ENCODE assay signal across 1 cellular context in the genomic region with DNA sequence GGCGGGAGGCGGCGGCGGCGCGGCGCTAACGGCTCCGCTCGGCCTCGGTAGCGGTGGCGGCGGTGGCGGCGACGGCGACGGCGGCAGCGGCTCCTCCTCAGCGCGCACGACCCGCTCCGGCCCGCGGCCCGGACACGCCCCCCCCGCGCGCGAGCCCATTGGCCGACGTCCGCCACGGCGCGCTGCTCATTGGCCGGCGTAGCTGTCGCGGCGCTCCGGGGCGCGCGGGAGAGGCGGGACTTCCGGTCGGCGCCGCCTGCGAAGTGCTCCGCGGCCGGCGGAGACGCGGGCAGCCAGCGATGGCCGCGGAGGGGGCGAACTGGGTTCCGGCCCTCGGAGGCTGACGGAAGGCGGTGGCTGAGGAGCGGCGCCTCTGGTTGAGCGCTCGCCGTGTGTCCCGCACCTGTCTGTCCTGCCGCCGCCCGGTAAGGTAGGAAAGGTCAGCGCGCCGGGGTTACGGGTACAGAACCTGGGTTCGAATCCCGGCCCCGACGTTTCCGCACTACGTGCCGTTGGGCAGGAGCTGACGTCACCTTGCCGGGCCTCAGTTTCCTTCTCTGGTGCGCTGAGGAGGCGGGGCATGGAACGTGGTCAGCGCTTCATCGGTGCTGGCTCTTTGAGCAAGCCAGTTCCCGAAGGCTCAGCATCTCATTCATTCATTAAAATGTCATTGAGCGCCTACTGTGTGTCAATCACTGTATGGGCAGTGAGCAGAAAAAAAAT.
TF ChIP-seq lines count a peak whose summit lies in the region.

A gene (minus strand): TSS at position 108 of the 723 bp plus-strand sequence. CDS start 13,826 bp downstream, outside the sequence.

TF ChIP-seq in HepG2, 621 proteins besides CTCF, POLR2A, EP300 and RAD21 (continued from another document and continues in another):
- TF ChIP-seq, protein P1, sequence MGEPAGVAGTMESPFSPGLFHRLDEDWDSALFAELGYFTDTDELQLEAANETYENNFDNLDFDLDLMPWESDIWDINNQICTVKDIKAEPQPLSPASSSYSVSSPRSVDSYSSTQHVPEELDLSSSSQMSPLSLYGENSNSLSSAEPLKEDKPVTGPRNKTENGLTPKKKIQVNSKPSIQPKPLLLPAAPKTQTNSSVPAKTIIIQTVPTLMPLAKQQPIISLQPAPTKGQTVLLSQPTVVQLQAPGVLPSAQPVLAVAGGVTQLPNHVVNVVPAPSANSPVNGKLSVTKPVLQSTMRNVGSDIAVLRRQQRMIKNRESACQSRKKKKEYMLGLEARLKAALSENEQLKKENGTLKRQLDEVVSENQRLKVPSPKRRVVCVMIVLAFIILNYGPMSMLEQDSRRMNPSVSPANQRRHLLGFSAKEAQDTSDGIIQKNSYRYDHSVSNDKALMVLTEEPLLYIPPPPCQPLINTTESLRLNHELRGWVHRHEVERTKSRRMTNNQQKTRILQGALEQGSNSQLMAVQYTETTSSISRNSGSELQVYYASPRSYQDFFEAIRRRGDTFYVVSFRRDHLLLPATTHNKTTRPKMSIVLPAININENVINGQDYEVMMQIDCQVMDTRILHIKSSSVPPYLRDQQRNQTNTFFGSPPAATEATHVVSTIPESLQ (CRISPR knock-in tag; conservative IDR thresholded peaks at IDR 0.05), result no peak
- TF ChIP-seq, protein P2, sequence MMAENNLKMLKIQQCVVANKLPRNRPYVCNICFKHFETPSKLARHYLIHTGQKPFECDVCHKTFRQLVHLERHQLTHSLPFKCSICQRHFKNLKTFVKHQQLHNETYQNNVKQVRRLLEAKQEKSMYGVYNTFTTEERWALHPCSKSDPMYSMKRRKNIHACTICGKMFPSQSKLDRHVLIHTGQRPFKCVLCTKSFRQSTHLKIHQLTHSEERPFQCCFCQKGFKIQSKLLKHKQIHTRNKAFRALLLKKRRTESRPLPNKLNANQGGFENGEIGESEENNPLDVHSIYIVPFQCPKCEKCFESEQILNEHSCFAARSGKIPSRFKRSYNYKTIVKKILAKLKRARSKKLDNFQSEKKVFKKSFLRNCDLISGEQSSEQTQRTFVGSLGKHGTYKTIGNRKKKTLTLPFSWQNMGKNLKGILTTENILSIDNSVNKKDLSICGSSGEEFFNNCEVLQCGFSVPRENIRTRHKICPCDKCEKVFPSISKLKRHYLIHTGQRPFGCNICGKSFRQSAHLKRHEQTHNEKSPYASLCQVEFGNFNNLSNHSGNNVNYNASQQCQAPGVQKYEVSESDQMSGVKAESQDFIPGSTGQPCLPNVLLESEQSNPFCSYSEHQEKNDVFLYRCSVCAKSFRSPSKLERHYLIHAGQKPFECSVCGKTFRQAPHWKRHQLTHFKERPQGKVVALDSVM (CRISPR knock-in tag; IDR thresholded peaks at IDR 0.05), result peak; percentile 50; the same call in 1 of the 2 replicates
- TF ChIP-seq, protein P3, sequence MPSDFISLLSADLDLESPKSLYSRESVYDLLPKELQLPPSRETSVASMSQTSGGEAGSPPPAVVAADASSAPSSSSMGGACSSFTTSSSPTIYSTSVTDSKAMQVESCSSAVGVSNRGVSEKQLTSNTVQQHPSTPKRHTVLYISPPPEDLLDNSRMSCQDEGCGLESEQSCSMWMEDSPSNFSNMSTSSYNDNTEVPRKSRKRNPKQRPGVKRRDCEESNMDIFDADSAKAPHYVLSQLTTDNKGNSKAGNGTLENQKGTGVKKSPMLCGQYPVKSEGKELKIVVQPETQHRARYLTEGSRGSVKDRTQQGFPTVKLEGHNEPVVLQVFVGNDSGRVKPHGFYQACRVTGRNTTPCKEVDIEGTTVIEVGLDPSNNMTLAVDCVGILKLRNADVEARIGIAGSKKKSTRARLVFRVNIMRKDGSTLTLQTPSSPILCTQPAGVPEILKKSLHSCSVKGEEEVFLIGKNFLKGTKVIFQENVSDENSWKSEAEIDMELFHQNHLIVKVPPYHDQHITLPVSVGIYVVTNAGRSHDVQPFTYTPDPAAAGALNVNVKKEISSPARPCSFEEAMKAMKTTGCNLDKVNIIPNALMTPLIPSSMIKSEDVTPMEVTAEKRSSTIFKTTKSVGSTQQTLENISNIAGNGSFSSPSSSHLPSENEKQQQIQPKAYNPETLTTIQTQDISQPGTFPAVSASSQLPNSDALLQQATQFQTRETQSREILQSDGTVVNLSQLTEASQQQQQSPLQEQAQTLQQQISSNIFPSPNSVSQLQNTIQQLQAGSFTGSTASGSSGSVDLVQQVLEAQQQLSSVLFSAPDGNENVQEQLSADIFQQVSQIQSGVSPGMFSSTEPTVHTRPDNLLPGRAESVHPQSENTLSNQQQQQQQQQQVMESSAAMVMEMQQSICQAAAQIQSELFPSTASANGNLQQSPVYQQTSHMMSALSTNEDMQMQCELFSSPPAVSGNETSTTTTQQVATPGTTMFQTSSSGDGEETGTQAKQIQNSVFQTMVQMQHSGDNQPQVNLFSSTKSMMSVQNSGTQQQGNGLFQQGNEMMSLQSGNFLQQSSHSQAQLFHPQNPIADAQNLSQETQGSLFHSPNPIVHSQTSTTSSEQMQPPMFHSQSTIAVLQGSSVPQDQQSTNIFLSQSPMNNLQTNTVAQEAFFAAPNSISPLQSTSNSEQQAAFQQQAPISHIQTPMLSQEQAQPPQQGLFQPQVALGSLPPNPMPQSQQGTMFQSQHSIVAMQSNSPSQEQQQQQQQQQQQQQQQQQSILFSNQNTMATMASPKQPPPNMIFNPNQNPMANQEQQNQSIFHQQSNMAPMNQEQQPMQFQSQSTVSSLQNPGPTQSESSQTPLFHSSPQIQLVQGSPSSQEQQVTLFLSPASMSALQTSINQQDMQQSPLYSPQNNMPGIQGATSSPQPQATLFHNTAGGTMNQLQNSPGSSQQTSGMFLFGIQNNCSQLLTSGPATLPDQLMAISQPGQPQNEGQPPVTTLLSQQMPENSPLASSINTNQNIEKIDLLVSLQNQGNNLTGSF (CRISPR knock-in tag; IDR thresholded peaks at IDR 0.05), result no peak
- 0 out of 2 replicates have a peak, but pooled peaks have one; percentile 71 for TF ChIP-seq SNAPC2 (CRISPR knock-in tag; IDR thresholded peaks at IDR 0.05)
- TF ChIP-seq, protein P4, sequence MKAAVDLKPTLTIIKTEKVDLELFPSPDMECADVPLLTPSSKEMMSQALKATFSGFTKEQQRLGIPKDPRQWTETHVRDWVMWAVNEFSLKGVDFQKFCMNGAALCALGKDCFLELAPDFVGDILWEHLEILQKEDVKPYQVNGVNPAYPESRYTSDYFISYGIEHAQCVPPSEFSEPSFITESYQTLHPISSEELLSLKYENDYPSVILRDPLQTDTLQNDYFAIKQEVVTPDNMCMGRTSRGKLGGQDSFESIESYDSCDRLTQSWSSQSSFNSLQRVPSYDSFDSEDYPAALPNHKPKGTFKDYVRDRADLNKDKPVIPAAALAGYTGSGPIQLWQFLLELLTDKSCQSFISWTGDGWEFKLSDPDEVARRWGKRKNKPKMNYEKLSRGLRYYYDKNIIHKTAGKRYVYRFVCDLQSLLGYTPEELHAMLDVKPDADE (CRISPR knock-in tag; IDR thresholded peaks at IDR 0.05), result no peak
- TF ChIP-seq MEF2D (CRISPR knock-in tag; IDR thresholded peaks at IDR 0.05), result no peak
- TF ChIP-seq ZBTB3 (CRISPR knock-in tag; IDR thresholded peaks at IDR 0.05; ENCODE audit: borderline replicate concordance, low read depth), result no peak
- TF ChIP-seq, protein P5, sequence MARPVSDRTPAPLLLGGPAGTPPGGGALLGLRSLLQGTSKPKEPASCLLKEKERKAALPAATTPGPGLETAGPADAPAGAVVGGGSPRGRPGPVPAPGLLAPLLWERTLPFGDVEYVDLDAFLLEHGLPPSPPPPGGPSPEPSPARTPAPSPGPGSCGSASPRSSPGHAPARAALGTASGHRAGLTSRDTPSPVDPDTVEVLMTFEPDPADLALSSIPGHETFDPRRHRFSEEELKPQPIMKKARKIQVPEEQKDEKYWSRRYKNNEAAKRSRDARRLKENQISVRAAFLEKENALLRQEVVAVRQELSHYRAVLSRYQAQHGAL (CRISPR knock-in tag; IDR thresholded peaks at IDR 0.05; ENCODE audit: not compliant biosample characterization), result no peak
- peak; percentile 60; the same call in 1 of the 2 replicates for TF ChIP-seq NRL (CRISPR knock-in tag; IDR thresholded peaks at IDR 0.05; ENCODE audit: borderline replicate concordance)
- TF ChIP-seq, protein P6, sequence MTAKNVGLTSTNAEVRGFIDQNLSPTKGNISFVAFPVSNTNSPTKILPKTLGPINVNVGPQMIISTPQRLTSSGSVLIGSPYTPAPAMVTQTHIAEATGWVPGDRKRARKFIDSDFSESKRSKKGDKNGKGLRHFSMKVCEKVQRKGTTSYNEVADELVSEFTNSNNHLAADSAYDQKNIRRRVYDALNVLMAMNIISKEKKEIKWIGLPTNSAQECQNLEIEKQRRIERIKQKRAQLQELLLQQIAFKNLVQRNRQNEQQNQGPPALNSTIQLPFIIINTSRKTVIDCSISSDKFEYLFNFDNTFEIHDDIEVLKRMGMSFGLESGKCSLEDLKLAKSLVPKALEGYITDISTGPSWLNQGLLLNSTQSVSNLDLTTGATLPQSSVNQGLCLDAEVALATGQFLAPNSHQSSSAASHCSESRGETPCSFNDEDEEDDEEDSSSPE (CRISPR knock-in tag; IDR thresholded peaks at IDR 0.05), result peak; percentile 57; the same call in 1 of the 2 replicates
- no peak; the same call in 1 of the 2 replicates for TF ChIP-seq ZNF790 (CRISPR knock-in tag; IDR thresholded peaks at IDR 0.05; ENCODE audit: borderline replicate concordance)
- TF ChIP-seq ARHGAP35 (CRISPR knock-in tag; IDR thresholded peaks at IDR 0.05; ENCODE audit: borderline replicate concordance), result 0 out of 2 replicates have a peak, but pooled peaks have one; percentile 48
- peak; percentile 38; the same call in 1 of the 2 replicates for TF ChIP-seq ZSCAN21 (CRISPR knock-in tag; IDR thresholded peaks at IDR 0.05; ENCODE audit: borderline replicate concordance)
- TF ChIP-seq ZIK1 (CRISPR knock-in tag; IDR thresholded peaks at IDR 0.05; ENCODE audit: borderline replicate concordance, low read depth), result peak; percentile 36; the same call in 1 of the 2 replicates
- TF ChIP-seq, protein P7, sequence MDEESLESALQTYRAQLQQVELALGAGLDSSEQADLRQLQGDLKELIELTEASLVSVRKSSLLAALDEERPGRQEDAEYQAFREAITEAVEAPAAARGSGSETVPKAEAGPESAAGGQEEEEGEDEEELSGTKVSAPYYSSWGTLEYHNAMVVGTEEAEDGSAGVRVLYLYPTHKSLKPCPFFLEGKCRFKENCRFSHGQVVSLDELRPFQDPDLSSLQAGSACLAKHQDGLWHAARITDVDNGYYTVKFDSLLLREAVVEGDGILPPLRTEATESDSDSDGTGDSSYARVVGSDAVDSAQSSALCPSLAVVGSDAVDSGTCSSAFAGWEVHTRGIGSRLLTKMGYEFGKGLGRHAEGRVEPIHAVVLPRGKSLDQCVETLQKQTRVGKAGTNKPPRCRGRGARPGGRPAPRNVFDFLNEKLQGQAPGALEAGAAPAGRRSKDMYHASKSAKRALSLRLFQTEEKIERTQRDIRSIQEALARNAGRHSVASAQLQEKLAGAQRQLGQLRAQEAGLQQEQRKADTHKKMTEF (CRISPR knock-in tag; IDR thresholded peaks at IDR 0.05), result peak; percentile 31; the same call in 1 of the 2 replicates
- peak; percentile 70 for TF ChIP-seq ETV5 (CRISPR knock-in tag; IDR thresholded peaks at IDR 0.05; ENCODE audit: borderline replicate concordance)
- peak; percentile 71; the same call in 1 of the 2 replicates for TF ChIP-seq ADNP (CRISPR knock-in tag; IDR thresholded peaks at IDR 0.05)
- no peak for TF ChIP-seq ZC3H13 (CRISPR knock-in tag; IDR thresholded peaks at IDR 0.05)
- no peak for TF ChIP-seq PCBP1 (IDR thresholded peaks at IDR 0.05; ENCODE audit: borderline replicate concordance, low read depth, low read length)
- TF ChIP-seq, protein P8, sequence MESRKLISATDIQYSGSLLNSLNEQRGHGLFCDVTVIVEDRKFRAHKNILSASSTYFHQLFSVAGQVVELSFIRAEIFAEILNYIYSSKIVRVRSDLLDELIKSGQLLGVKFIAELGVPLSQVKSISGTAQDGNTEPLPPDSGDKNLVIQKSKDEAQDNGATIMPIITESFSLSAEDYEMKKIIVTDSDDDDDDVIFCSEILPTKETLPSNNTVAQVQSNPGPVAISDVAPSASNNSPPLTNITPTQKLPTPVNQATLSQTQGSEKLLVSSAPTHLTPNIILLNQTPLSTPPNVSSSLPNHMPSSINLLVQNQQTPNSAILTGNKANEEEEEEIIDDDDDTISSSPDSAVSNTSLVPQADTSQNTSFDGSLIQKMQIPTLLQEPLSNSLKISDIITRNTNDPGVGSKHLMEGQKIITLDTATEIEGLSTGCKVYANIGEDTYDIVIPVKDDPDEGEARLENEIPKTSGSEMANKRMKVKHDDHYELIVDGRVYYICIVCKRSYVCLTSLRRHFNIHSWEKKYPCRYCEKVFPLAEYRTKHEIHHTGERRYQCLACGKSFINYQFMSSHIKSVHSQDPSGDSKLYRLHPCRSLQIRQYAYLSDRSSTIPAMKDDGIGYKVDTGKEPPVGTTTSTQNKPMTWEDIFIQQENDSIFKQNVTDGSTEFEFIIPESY (CRISPR knock-in tag; IDR thresholded peaks at IDR 0.05), result no peak
- TF ChIP-seq ZBTB7A (CRISPR knock-in tag; IDR thresholded peaks at IDR 0.05), result no peak
- TF ChIP-seq ZBTB7B (CRISPR knock-in tag; IDR thresholded peaks at IDR 0.05), result no peak
- TF ChIP-seq KAT7 (CRISPR knock-in tag; IDR thresholded peaks at IDR 0.05; ENCODE audit: borderline replicate concordance), result peak; percentile 43; the same call in 1 of the 2 replicates
